Comparison of ENCODE assay signal across 22 cellular contexts in the genomic region with DNA sequence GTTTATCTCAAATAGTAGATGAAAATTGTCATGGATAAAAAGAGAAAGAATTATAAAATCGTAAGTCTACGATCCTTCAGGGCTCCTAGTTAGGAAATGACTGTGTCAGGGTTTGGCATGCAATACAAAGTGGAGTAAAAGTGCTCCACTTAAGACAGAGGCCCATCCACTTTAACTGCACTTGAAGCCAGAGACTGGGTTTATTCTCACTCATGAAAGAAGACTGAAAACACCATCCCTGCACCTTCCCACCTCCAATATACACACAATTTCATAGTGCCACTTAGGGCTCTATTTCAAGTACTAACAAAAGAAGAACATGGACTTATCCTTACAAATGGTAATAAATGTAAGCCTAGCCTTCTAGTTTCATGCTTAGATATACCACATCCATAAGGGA.
"Had no signal": no experiment of that assay in that cellular context is flagged by ENCODE, and none has a peak within 500 bp of the region (broad histone marks: within the 10 kb centered on the region; RNA-seq: fewer than 3 reads in every experiment).

No MANE protein-coding gene starts in this region.

- ATAC-seq: effector memory CD8-positive, alpha-beta T cell; gastrocnemius medialis; heart right ventricle; natural killer cell treated with Interleukin-12 subunit alpha and Interleukin-12 subunit beta and Interleukin-15 and Interleukin-18, amount 100 ng/mL, for 72 hours; stimulated activated naive B cell treated with anti-CD40 and anti-IgM and Interleukin-4, amounts not matched to agents 10 μg/mL and 1 μg/mL and 100 μg/mL, for 72 hours; stimulated activated naive CD8-positive, alpha-beta T cell treated with anti-CD3 and anti-CD28 coated beads, Interleukin-15, amount 100 ng/mL, for 72 hours had no signal

- DNase-seq: effector memory CD8-positive, alpha-beta T cell; gastrocnemius medialis; heart right ventricle; hypothalamus; kidney glomerular epithelial cell; mesenchymal stem cell; midbrain; nucleus accumbens; ovary; sigmoid colon; stimulated activated CD4-positive, alpha-beta T cell treated with anti-CD3 and anti-CD28 coated beads, Interleukin-2, amount 100 ng/mL, for 24 hours; stimulated activated CD4-positive, alpha-beta T cell treated with anti-CD3 and anti-CD28 coated beads, Interleukin-4, amount 100 ng/mL, for 4 hours; stimulated activated naive B cell treated with anti-CD40 and anti-IgM and Interleukin-4, amounts not matched to agents 10 μg/mL and 1 μg/mL and 100 μg/mL, for 72 hours; stimulated activated naive CD8-positive, alpha-beta T cell treated with anti-CD3 and anti-CD28 coated beads, Interleukin-15, amount 100 ng/mL, for 72 hours; testis; transverse colon had no signal

- H3K27me3 ChIP-seq: esophagus muscularis mucosa, gastrocnemius medialis, heart right ventricle, neural progenitor cell, ovary, right atrium auricular region, sigmoid colon, testis, transverse colon had no signal

- H3K9me3 ChIP-seq: esophagus muscularis mucosa, gastrocnemius medialis, heart right ventricle, ovary, right atrium auricular region, sigmoid colon, testis, transverse colon had no signal

- H3K27ac ChIP-seq: epithelial cell of prostate, esophagus muscularis mucosa, gastrocnemius medialis, heart right ventricle, neural progenitor cell, ovary, right atrium auricular region, sigmoid colon, skin epidermis, testis, transverse colon had no signal

- H3K4me1 ChIP-seq: esophagus muscularis mucosa, gastrocnemius medialis, heart right ventricle, neural progenitor cell, right atrium auricular region, sigmoid colon, testis, transverse colon had no signal

- H3K36me3 ChIP-seq: neural progenitor cell, ovary, right atrium auricular region had no signal

- H3K4me3 ChIP-seq: esophagus muscularis mucosa, gastrocnemius medialis, heart right ventricle, neural progenitor cell, ovary, right atrium auricular region, sigmoid colon, skin epidermis, testis, transverse colon had no signal
